ENCODE assay signal across 14 cellular contexts in genomic region chr7:78172138-78172887, GRCh38.
DNase-seq lines count a peak whose midpoint lies in the region; ATAC-seq lines count a peak whose summit lies in the region.
"Had no signal": no experiment of that assay in that cellular context is flagged by ENCODE, and none has a peak within 500 bp of the region (broad histone marks: within the 10 kb centered on the region; RNA-seq: fewer than 3 reads in every experiment).

No MANE protein-coding gene starts in this region.

- H3K27ac ChIP-seq in temporal lobe (ENCODE audit: low read depth, low read length) = peak overlapping the region; percentile 84
- H3K27ac ChIP-seq: brain microvascular endothelial cell, esophagus muscularis mucosa, neutrophil had no signal

- no peak for ATAC-seq in HG03095 (IDR thresholded peaks at IDR 0.05; ENCODE audit: unreplicated experiment)
- ATAC-seq: activated CD4-positive, alpha-beta T cell treated with anti-CD3 and anti-CD28 coated beads for 36 hours had no signal

- DNase-seq in NCI-H1092 (lab: John Stamatoyannopoulos, UW) = peak; percentile 29
- peak; percentile 71 for DNase-seq in NCI-H748 treated with DMSO at 0.1 percent for 48 hours (lab: John Stamatoyannopoulos, UW)
- DNase-seq in globus pallidus (ENCODE audit: low spot score) = peak; percentile 45
- no peak for DNase-seq in activated T-cell treated with anti-CD3 and anti-CD28 coated beads, Interleukin-2, amount 50 U/mL, for 1 hour
- DNase-seq in activated CD4-positive, alpha-beta T cell treated with anti-CD3 and anti-CD28 coated beads for 1 hour = no peak
- DNase-seq: activated CD4-positive, alpha-beta T cell treated with anti-CD3 and anti-CD28 coated beads for 36 hours; activated CD8-positive, alpha-beta memory T cell treated with anti-CD3 and anti-CD28 coated beads, Interleukin-2, amount 50 U/mL, for 48 hours; brain microvascular endothelial cell; islet precursor cell; stimulated activated CD4-positive, alpha-beta T cell treated with anti-CD3 and anti-CD28 coated beads, Interleukin-4, amount 100 ng/mL, for 1 hour had no signal

Comparison
In these comparisons a context has a peak if more than half of its experiments do, and no peak if none do; other contexts are left out.
1. DNase-seq: peak in NCI-H1092 (single experiment), NCI-H748 treated with DMSO at 0.1 percent for 48 hours (single experiment) and globus pallidus (single experiment); none in activated T-cell treated with anti-CD3 and anti-CD28 coated beads, Interleukin-2, amount 50 U/mL, for 1 hour (single experiment) and activated CD4-positive, alpha-beta T cell treated with anti-CD3 and anti-CD28 coated beads for 1 hour (single experiment).